In genomic region chr1:21338568-21339401, GRCh38 we compare ENCODE assay signal across 9 cellular contexts. TPM values are rescaled to one million over a fixed set of nuclear protein-coding genes. Genes with fewer than 3 reads are reported as not detected.
DNase-seq lines count a peak whose midpoint lies in the region; ATAC-seq and TF ChIP-seq lines count a peak whose summit lies in the region.
"Had no signal": no experiment of that assay in that cellular context is flagged by ENCODE, and none has a peak within 500 bp of the region (broad histone marks: within the 10 kb centered on the region; RNA-seq: fewer than 3 reads in every experiment).

No MANE protein-coding gene starts in this region.

- TF ChIP-seq CTCF in natural killer cell (IDR thresholded peaks at IDR 0.05) (no peak), lower leg skin (IDR thresholded peaks at IDR 0.05) (peak in 1 of 3 donors; percentile 86), vagina (IDR thresholded peaks at IDR 0.05) (no peak)

- H3K36me3 Mint-ChIP-seq in natural killer cell treated with Interleukin-12 subunit alpha and Interleukin-12 subunit beta and Interleukin-15 and Interleukin-18, amount 100 ng/mL, for 72 hours = no peaks in the 10 kb centered on the region
- no peaks in the 10 kb centered on the region for H3K36me3 Mint-ChIP-seq in natural killer cell
- H3K36me3 Mint-ChIP-seq in activated naive CD8-positive, alpha-beta T cell treated with anti-CD3 and anti-CD28 coated beads, Interleukin-2, amount 10 ng/mL, durations not matched to agents 7 days and 5 days = peaks cover 9% of the 10 kb centered on the region

- H3K9me3 Mint-ChIP-seq in natural killer cell treated with Interleukin-12 subunit alpha and Interleukin-12 subunit beta and Interleukin-15 and Interleukin-18, amount 100 ng/mL, for 72 hours = no peaks in the 10 kb centered on the region
- no peaks in the 10 kb centered on the region for H3K9me3 Mint-ChIP-seq in natural killer cell
- H3K9me3 Mint-ChIP-seq in activated naive CD8-positive, alpha-beta T cell treated with anti-CD3 and anti-CD28 coated beads, Interleukin-2, amount 10 ng/mL, durations not matched to agents 7 days and 5 days = no peaks in the 10 kb centered on the region

- POLR2A ChIA-PET in activated naive CD8-positive, alpha-beta T cell treated with anti-CD3 and anti-CD28 coated beads, Interleukin-2, amount 10 ng/mL, durations not matched to agents 7 days and 5 days (lab: Charles Lee) = interaction anchor here (2.3 to 2.6 kb wide), 2 partner anchors 14 to 46 kb away, joined by 8 to 15 read pairs; no protein-coding TSS in a partner anchor

- H3K27me3 ChIP-seq in vagina = no peaks in the 10 kb centered on the region
- H3K27me3 ChIP-seq: SJSA1 had no signal

- ATAC-seq in natural killer cell treated with Interleukin-12 subunit alpha and Interleukin-12 subunit beta and Interleukin-15 and Interleukin-18, amount 100 ng/mL, for 72 hours = no peak
- ATAC-seq in natural killer cell (no peak), GM19463 (IDR thresholded peaks at IDR 0.05; ENCODE audit: unreplicated experiment) (no peak), GM21619 (IDR thresholded peaks at IDR 0.05; ENCODE audit: unreplicated experiment) (no peak), GM19035 (IDR thresholded peaks at IDR 0.05; ENCODE audit: unreplicated experiment) (no peak)
- no peak for ATAC-seq in activated naive CD8-positive, alpha-beta T cell treated with anti-CD3 and anti-CD28 coated beads, Interleukin-2, amount 10 ng/mL, durations not matched to agents 7 days and 5 days (ENCODE audit: low read depth)

- peaks cover 100% of the 10 kb centered on the region for H3K4me1 ChIP-seq in vagina

- H3K4me3 ChIP-seq in lower leg skin (ENCODE audit: low read depth, poor library complexity, severe bottlenecking) (no peak overlapping the region), vagina (no peak overlapping the region)
- H3K4me3 ChIP-seq: SJSA1 had no signal

- no peak for DNase-seq in natural killer cell treated with Interleukin-12 subunit alpha and Interleukin-12 subunit beta and Interleukin-15 and Interleukin-18, amount 100 ng/mL, for 72 hours (ENCODE audit: low spot score)
- no peak for DNase-seq in natural killer cell
- no peak for DNase-seq in activated naive CD8-positive, alpha-beta T cell treated with anti-CD3 and anti-CD28 coated beads, Interleukin-2, amount 10 ng/mL, durations not matched to agents 7 days and 5 days
- DNase-seq in lower leg skin (ENCODE audit: low spot score in 2 of 2) = peak; percentile 69 to 92
- peak in 1 of 2 donors; percentile 97 for DNase-seq in vagina (ENCODE audit: extremely low spot score in 2 of 2)

- peak overlapping the region; percentile 89 for H3K27ac ChIP-seq in vagina
- H3K27ac ChIP-seq: SJSA1 had no signal

- peak overlapping the region; percentile 37 to 62 for H3K27ac Mint-ChIP-seq in natural killer cell treated with Interleukin-12 subunit alpha and Interleukin-12 subunit beta and Interleukin-15 and Interleukin-18, amount 100 ng/mL, for 72 hours
- peak overlapping the region in 1 of 2 donors; percentile 24 for H3K27ac Mint-ChIP-seq in natural killer cell
- H3K27ac Mint-ChIP-seq in activated naive CD8-positive, alpha-beta T cell treated with anti-CD3 and anti-CD28 coated beads, Interleukin-2, amount 10 ng/mL, durations not matched to agents 7 days and 5 days = peak overlapping the region; percentile 47

- peak overlapping the region; percentile 25 for H3K4me3 Mint-ChIP-seq in natural killer cell treated with Interleukin-12 subunit alpha and Interleukin-12 subunit beta and Interleukin-15 and Interleukin-18, amount 100 ng/mL, for 72 hours
- H3K4me3 Mint-ChIP-seq in natural killer cell = no peak overlapping the region
- no peak overlapping the region for H3K4me3 Mint-ChIP-seq in activated naive CD8-positive, alpha-beta T cell treated with anti-CD3 and anti-CD28 coated beads, Interleukin-2, amount 10 ng/mL, durations not matched to agents 7 days and 5 days

- 62 to 66% methylated on average over 10 of the region's 10 CpGs for WGBS in lower leg skin, 2 donors

- H3K4me1 Mint-ChIP-seq in natural killer cell treated with Interleukin-12 subunit alpha and Interleukin-12 subunit beta and Interleukin-15 and Interleukin-18, amount 100 ng/mL, for 72 hours (ENCODE audit: low read depth in 2 of 2) = peaks cover 52 to 78% of the 10 kb centered on the region in 2 donors
- peaks cover 60 to 91% of the 10 kb centered on the region in 2 donors for H3K4me1 Mint-ChIP-seq in natural killer cell
- H3K4me1 Mint-ChIP-seq in activated naive CD8-positive, alpha-beta T cell treated with anti-CD3 and anti-CD28 coated beads, Interleukin-2, amount 10 ng/mL, durations not matched to agents 7 days and 5 days = peaks cover 89% of the 10 kb centered on the region

- no peaks in the 10 kb centered on the region for H3K27me3 Mint-ChIP-seq in natural killer cell treated with Interleukin-12 subunit alpha and Interleukin-12 subunit beta and Interleukin-15 and Interleukin-18, amount 100 ng/mL, for 72 hours
- no peaks in the 10 kb centered on the region for H3K27me3 Mint-ChIP-seq in natural killer cell (ENCODE audit: low read depth in 2 of 2)
- H3K27me3 Mint-ChIP-seq in activated naive CD8-positive, alpha-beta T cell treated with anti-CD3 and anti-CD28 coated beads, Interleukin-2, amount 10 ng/mL, durations not matched to agents 7 days and 5 days = no peaks in the 10 kb centered on the region

- intact Hi-C loops in natural killer cell (cut with micrococcal nuclease) = loop anchor here (10.0 kb wide), 1 partner anchor 686 kb away; no protein-coding TSS in a partner anchor
- intact Hi-C loops in lower leg skin (cut with DNase I; ENCODE audit: low total_unique reads) = no loop called here
- intact Hi-C loops in vagina (cut with DNase I) = loop anchor here (2.0 to 5.0 kb wide), 2 partner anchors 22 to 76 kb away; no protein-coding TSS in a partner anchor

- TF ChIP-seq POLR2A in lower leg skin (IDR thresholded peaks at IDR 0.05) (no peak), vagina (IDR thresholded peaks at IDR 0.05) (no peak)

- no peaks in the 10 kb centered on the region for H3K36me3 ChIP-seq in vagina

- H3K9me3 ChIP-seq in vagina = no peaks in the 10 kb centered on the region
- H3K9me3 ChIP-seq: SJSA1 had no signal

RNA-seq across cellular contexts. Expression of gene ECE1, which starts 48.5 kb away (rescaled TPM):
- total RNA-seq in natural killer cell treated with Interleukin-12 subunit alpha and Interleukin-12 subunit beta and Interleukin-15 and Interleukin-18, amount 100 ng/mL, for 72 hours = 10 to 100 TPM; 33.7 to 53.9 TPM
- 10 to 100 TPM; 47.2 to 70.1 (median 50.7) TPM for total RNA-seq in natural killer cell
- 10 to 100 TPM; 83.2 to 85.5 TPM for total RNA-seq in activated naive CD8-positive, alpha-beta T cell treated with anti-CD3 and anti-CD28 coated beads, Interleukin-2, amount 10 ng/mL, durations not matched to agents 7 days and 5 days
- total RNA-seq in lower leg skin = 10 to 100 TPM; 37.1 to 68.9 (median 48.3) TPM
- 93.8 TPM for total RNA-seq in vagina

Comparison
In these comparisons a context has a peak if more than half of its experiments do, and no peak if none do; other contexts are left out.
1. DNase-seq: peak in lower leg skin (2 of 2); none in natural killer cell treated with Interleukin-12 subunit alpha and Interleukin-12 subunit beta and Interleukin-15 and Interleukin-18, amount 100 ng/mL, for 72 hours (single experiment), natural killer cell (single experiment) and activated naive CD8-positive, alpha-beta T cell treated with anti-CD3 and anti-CD28 coated beads, Interleukin-2, amount 10 ng/mL, durations not matched to agents 7 days and 5 days (single experiment).